Comparison of ENCODE assay signal across 18 cellular contexts in the genomic region with DNA sequence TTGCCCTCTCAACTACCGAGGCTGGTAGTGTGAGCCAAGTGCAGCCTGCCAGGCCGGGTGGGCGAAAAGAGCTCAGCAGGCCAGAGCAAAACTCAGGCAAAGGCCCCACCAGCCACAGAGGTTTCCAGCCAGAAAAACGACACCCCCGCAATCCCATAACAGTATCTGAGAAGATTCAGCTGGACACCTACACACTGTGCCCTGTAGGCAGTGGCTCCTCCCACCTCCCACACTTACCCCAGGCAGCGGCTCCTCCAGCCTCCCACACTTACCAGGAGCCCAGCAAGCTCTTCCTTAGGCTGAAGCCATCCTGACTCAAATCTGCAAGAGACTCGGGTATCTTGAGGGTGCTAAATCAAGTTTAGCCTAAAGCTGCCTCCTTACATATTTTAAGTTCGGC. TPM values are rescaled to one million over a fixed set of nuclear protein-coding genes. Genes with fewer than 3 reads are reported as not detected.
DNase-seq lines count a peak whose midpoint lies in the region; ATAC-seq, FAIRE-seq and TF ChIP-seq lines count a peak whose summit lies in the region.
"Had no signal": no experiment of that assay in that cellular context is flagged by ENCODE, and none has a peak within 500 bp of the region (broad histone marks: within the 10 kb centered on the region; RNA-seq: fewer than 3 reads in every experiment).

No MANE protein-coding gene starts in this region.

- no peak for FAIRE-seq in GM12892 (lab: Jason Lieb, UNC)
- FAIRE-seq: GM18507 had no signal

- H3K4me3 Mint-ChIP-seq in activated CD4-positive, alpha-beta memory T cell treated with anti-CD3 and anti-CD28 coated beads, Interleukin-2, amount 10 ng/mL, durations not matched to agents 7 days and 5 days = no peak overlapping the region
- no peak overlapping the region for H3K4me3 Mint-ChIP-seq in activated CD8-positive, alpha-beta memory T cell treated with anti-CD3 and anti-CD28 coated beads, Interleukin-2, amount 10 ng/mL, durations not matched to agents 7 days and 5 days
- H3K4me3 Mint-ChIP-seq: CD4-positive, CD25-positive, alpha-beta regulatory T cell had no signal

- TF ChIP-seq POLR2A in ovary (IDR thresholded peaks at IDR 0.05) (no peak), GM12892 (IDR thresholded peaks at IDR 0.05; ENCODE audit: low read depth, low read length) (no peak), body of pancreas (IDR thresholded peaks at IDR 0.05) (no peak)

- no peak overlapping the region; a peak in 1 of 22 replicates for H3K27ac ChIP-seq in BLaER1 treated with 17β-estradiol and CSF1 and Interleukin-3, amounts not matched to agents 10 nM and 100 nM
- H3K27ac ChIP-seq in ovary (peak overlapping the region; percentile 22 to 66), body of pancreas (no peak overlapping the region)

- peaks cover 12 to 35% (median 20%) of the 10 kb centered on the region in 11 experiments for H3K9me3 ChIP-seq in BLaER1 treated with 17β-estradiol and CSF1 and Interleukin-3, amounts not matched to agents 10 nM and 100 nM (replicated peaks in 1 of 11)
- H3K9me3 ChIP-seq in ovary (no peaks in the 10 kb centered on the region), body of pancreas (no peaks in the 10 kb centered on the region)

- H3K9me3 Mint-ChIP-seq in activated CD4-positive, alpha-beta memory T cell treated with anti-CD3 and anti-CD28 coated beads, Interleukin-2, amount 10 ng/mL, durations not matched to agents 7 days and 5 days = peaks cover 7% of the 10 kb centered on the region
- peaks cover 6% of the 10 kb centered on the region for H3K9me3 Mint-ChIP-seq in activated CD8-positive, alpha-beta memory T cell treated with anti-CD3 and anti-CD28 coated beads, Interleukin-2, amount 10 ng/mL, durations not matched to agents 7 days and 5 days (ENCODE audit: low read depth)
- H3K9me3 Mint-ChIP-seq: IgD-negative memory B cell had no signal

- TF ChIP-seq CTCF in ovary (IDR thresholded peaks at IDR 0.05) = no peak
- no peak for TF ChIP-seq CTCF in body of pancreas (IDR thresholded peaks at IDR 0.05)

- peaks cover 46 to 74% (median 64%) of the 10 kb centered on the region in 10 experiments for H3K4me1 ChIP-seq in BLaER1 treated with 17β-estradiol and CSF1 and Interleukin-3, amounts not matched to agents 10 nM and 100 nM
- peaks cover 11% of the 10 kb centered on the region for H3K4me1 ChIP-seq in ovary (ENCODE audit: insufficient read depth)
- H3K4me1 ChIP-seq in body of pancreas = peaks cover 25% of the 10 kb centered on the region

- no peaks in the 10 kb centered on the region for H3K4me1 Mint-ChIP-seq in activated CD4-positive, alpha-beta memory T cell treated with anti-CD3 and anti-CD28 coated beads, Interleukin-2, amount 10 ng/mL, durations not matched to agents 7 days and 5 days
- peaks cover 5% of the 10 kb centered on the region for H3K4me1 Mint-ChIP-seq in activated CD8-positive, alpha-beta memory T cell treated with anti-CD3 and anti-CD28 coated beads, Interleukin-2, amount 10 ng/mL, durations not matched to agents 7 days and 5 days
- H3K4me1 Mint-ChIP-seq: CD4-positive, CD25-positive, alpha-beta regulatory T cell had no signal

- no peaks in the 10 kb centered on the region for H3K36me3 ChIP-seq in BLaER1 treated with 17β-estradiol and CSF1 and Interleukin-3, amounts not matched to agents 10 nM and 100 nM
- H3K36me3 ChIP-seq in ovary = no peaks in the 10 kb centered on the region
- H3K36me3 ChIP-seq in body of pancreas (replicated peaks in 1 of 2; ENCODE audit: insufficient read depth in 1 of 2, low read depth in 2 of 2) = no peaks in the 10 kb centered on the region

- intact Hi-C loops in head of caudate nucleus (cut with DNase I) = no loop called here
- intact Hi-C loops in ovary (cut with DNase I) = no loop called here
- intact Hi-C loops in body of pancreas (cut with DNase I) = no loop called here

- peaks cover 8% of the 10 kb centered on the region for H3K27me3 Mint-ChIP-seq in activated CD4-positive, alpha-beta memory T cell treated with anti-CD3 and anti-CD28 coated beads, Interleukin-2, amount 10 ng/mL, durations not matched to agents 7 days and 5 days
- peaks cover 34% of the 10 kb centered on the region for H3K27me3 Mint-ChIP-seq in activated CD8-positive, alpha-beta memory T cell treated with anti-CD3 and anti-CD28 coated beads, Interleukin-2, amount 10 ng/mL, durations not matched to agents 7 days and 5 days

- DNase-seq in SHP77 treated with DMSO at 0.1 percent for 48 hours (lab: John Stamatoyannopoulos, UW) = peak; percentile 97
- DNase-seq in head of caudate nucleus = peak in 25 of 42 donors; percentile 12 to 82 (median 57)
- DNase-seq in ovary = peak in 4 of 5 donors; percentile 48 to 73 (median 66)
- DNase-seq in GM12892 (ENCODE audit: insufficient read length) = no peak
- DNase-seq in body of pancreas = no peak
- no peak for DNase-seq in activated CD4-positive, alpha-beta memory T cell treated with anti-CD3 and anti-CD28 coated beads, Interleukin-2, amount 10 ng/mL, durations not matched to agents 7 days and 5 days
- no peak for DNase-seq in activated CD8-positive, alpha-beta memory T cell treated with anti-CD3 and anti-CD28 coated beads, Interleukin-2, amount 10 ng/mL, durations not matched to agents 7 days and 5 days
- DNase-seq: Calu3; CD4-positive, CD25-positive, alpha-beta regulatory T cell; H7; NCI-H146; NCI-H2227 treated with DMSO at 0.1 percent for 48 hours; NCI-H526; OCI-M1; RPMI8226 had no signal

- H3K27me3 ChIP-seq in BLaER1 treated with 17β-estradiol and CSF1 and Interleukin-3, amounts not matched to agents 10 nM and 100 nM = no peaks in the 10 kb centered on the region
- H3K27me3 ChIP-seq in ovary (no peaks in the 10 kb centered on the region), body of pancreas (no peaks in the 10 kb centered on the region)

- TF ChIP-seq EP300 in ovary (IDR thresholded peaks at IDR 0.05) = no peak

- no peak overlapping the region for H3K27ac Mint-ChIP-seq in activated CD4-positive, alpha-beta memory T cell treated with anti-CD3 and anti-CD28 coated beads, Interleukin-2, amount 10 ng/mL, durations not matched to agents 7 days and 5 days
- H3K27ac Mint-ChIP-seq in activated CD8-positive, alpha-beta memory T cell treated with anti-CD3 and anti-CD28 coated beads, Interleukin-2, amount 10 ng/mL, durations not matched to agents 7 days and 5 days = no peak overlapping the region
- H3K27ac Mint-ChIP-seq: CD4-positive, CD25-positive, alpha-beta regulatory T cell; IgD-negative memory B cell had no signal

- no peak for ATAC-seq in body of pancreas
- no peak for ATAC-seq in activated CD8-positive, alpha-beta memory T cell treated with anti-CD3 and anti-CD28 coated beads, Interleukin-2, amount 10 ng/mL, durations not matched to agents 7 days and 5 days

- no peak overlapping the region for H3K9ac ChIP-seq in BLaER1 treated with 17β-estradiol and CSF1 and Interleukin-3, amounts not matched to agents 10 nM and 100 nM

- peak overlapping the region in 6 of 11 experiments; percentile 4 to 92 (median 45); a peak in 8 of 22 replicates for H3K4me2 ChIP-seq in BLaER1 treated with 17β-estradiol and CSF1 and Interleukin-3, amounts not matched to agents 10 nM and 100 nM

- CTCF ChIA-PET in activated CD4-positive, alpha-beta memory T cell treated with anti-CD3 and anti-CD28 coated beads, Interleukin-2, amount 10 ng/mL, durations not matched to agents 7 days and 5 days (lab: Charles Lee) = no interaction called here
- CTCF ChIA-PET in activated CD8-positive, alpha-beta memory T cell treated with anti-CD3 and anti-CD28 coated beads, Interleukin-2, amount 10 ng/mL, durations not matched to agents 7 days and 5 days (lab: Charles Lee) = no interaction called here

- 21 to 77% (median 29%) methylated on average over 8 of the region's 8 CpGs for WGBS in ovary, 3 donors
- 81 to 89% methylated on average over 6 to 8 of the region's 8 CpGs for WGBS in body of pancreas, 2 donors

- POLR2A ChIA-PET in activated CD4-positive, alpha-beta memory T cell treated with anti-CD3 and anti-CD28 coated beads, Interleukin-2, amount 10 ng/mL, durations not matched to agents 7 days and 5 days (lab: Charles Lee) = no interaction called here

- no peaks in the 10 kb centered on the region for H4K20me1 ChIP-seq in BLaER1 treated with 17β-estradiol and CSF1 and Interleukin-3, amounts not matched to agents 10 nM and 100 nM

- no peaks in the 10 kb centered on the region for H3K36me3 Mint-ChIP-seq in activated CD4-positive, alpha-beta memory T cell treated with anti-CD3 and anti-CD28 coated beads, Interleukin-2, amount 10 ng/mL, durations not matched to agents 7 days and 5 days (ENCODE audit: low read depth)
- H3K36me3 Mint-ChIP-seq in activated CD8-positive, alpha-beta memory T cell treated with anti-CD3 and anti-CD28 coated beads, Interleukin-2, amount 10 ng/mL, durations not matched to agents 7 days and 5 days = no peaks in the 10 kb centered on the region
- H3K36me3 Mint-ChIP-seq: CD4-positive, CD25-positive, alpha-beta regulatory T cell had no signal

- H3K4me3 ChIP-seq in BLaER1 treated with 17β-estradiol and CSF1 and Interleukin-3, amounts not matched to agents 10 nM and 100 nM = no peak overlapping the region
- H3K4me3 ChIP-seq in ovary (no peak overlapping the region), body of pancreas (no peak overlapping the region)

RNA-seq across cellular contexts. Expression of a gene that starts 15.6 kb away (rescaled TPM):
- total RNA-seq in ovary (10 to 100 TPM; 27.5 to 48.5 (median 39.5) TPM), body of pancreas (10 to 100 TPM; 10.9 to 13.2 TPM)
- polyA plus RNA-seq in ovary = 10 to 100 TPM; 44.7 to 46.8 TPM
- polyA plus RNA-seq in GM12892 (2012; ENCODE audit: missing spikeins) = 23.2 TPM
- 10 to 100 TPM; 26.3 to 28.3 TPM for total RNA-seq in activated CD4-positive, alpha-beta memory T cell treated with anti-CD3 and anti-CD28 coated beads, Interleukin-2, amount 10 ng/mL, durations not matched to agents 7 days and 5 days
- total RNA-seq in activated CD8-positive, alpha-beta memory T cell treated with anti-CD3 and anti-CD28 coated beads, Interleukin-2, amount 10 ng/mL, durations not matched to agents 7 days and 5 days = 10 to 100 TPM; 22.1 to 25.6 TPM

Comparison
In these comparisons a context has a peak if more than half of its experiments do, and no peak if none do; other contexts are left out.
1. H3K27ac ChIP-seq: peak in ovary (2 of 2); none in BLaER1 treated with 17β-estradiol and CSF1 and Interleukin-3, amounts not matched to agents 10 nM and 100 nM (0 of 11) and body of pancreas (0 of 4).
2. DNase-seq: peak in SHP77 treated with DMSO at 0.1 percent for 48 hours (single experiment), head of caudate nucleus (25 of 42) and ovary (4 of 5); none in GM12892 (single experiment), body of pancreas (0 of 4), activated CD4-positive, alpha-beta memory T cell treated with anti-CD3 and anti-CD28 coated beads, Interleukin-2, amount 10 ng/mL, durations not matched to agents 7 days and 5 days (single experiment) and activated CD8-positive, alpha-beta memory T cell treated with anti-CD3 and anti-CD28 coated beads, Interleukin-2, amount 10 ng/mL, durations not matched to agents 7 days and 5 days (single experiment).